Comparison of ENCODE assay signal across 21 cellular contexts in the genomic region with DNA sequence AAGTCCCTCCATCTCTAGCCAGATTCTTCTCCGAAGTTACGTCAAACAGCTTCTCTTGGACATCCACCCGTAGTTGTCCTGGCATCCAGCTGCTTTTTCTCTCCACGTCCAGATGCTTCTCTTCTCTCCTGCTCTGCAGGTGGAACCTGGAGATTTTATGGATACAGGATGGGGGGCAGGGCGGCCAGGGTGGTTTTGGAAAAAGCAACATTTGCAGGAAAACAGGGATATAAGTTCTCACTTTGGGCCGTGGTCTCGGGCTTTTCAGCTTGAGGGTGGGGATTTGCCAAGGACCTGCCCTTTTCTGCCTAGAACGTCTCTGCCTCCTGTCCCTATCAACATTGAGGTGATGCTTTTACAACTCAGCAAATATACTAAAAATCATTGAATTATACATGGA.
"Had no signal": no experiment of that assay in that cellular context is flagged by ENCODE, and none has a peak within 500 bp of the region (broad histone marks: within the 10 kb centered on the region; RNA-seq: fewer than 3 reads in every experiment).

No MANE protein-coding gene starts in this region.

- DNase-seq: activated CD4-positive, alpha-beta T cell treated with anti-CD3 and anti-CD28 coated beads for 48 hours; activated CD4-positive, CD25-positive, alpha-beta regulatory T cell; activated CD8-positive, alpha-beta T cell treated with anti-CD3 and anti-CD28 coated beads, Interleukin-2, amount 10 ng/mL, durations not matched to agents 7 days and 5 days; activated naive CD4-positive, alpha-beta T cell treated with Interleukin-2 at 50 U/mL for 16 hours; activated naive CD8-positive, alpha-beta T cell treated with anti-CD3 and anti-CD28 coated beads, Interleukin-2, amount 10 ng/mL, durations not matched to agents 7 days and 5 days; activated T-cell treated with anti-CD3 and anti-CD28 coated beads, Interleukin-2, amount 50 U/mL, for 24 hours; left colon; lower lobe of right lung; stimulated activated CD4-positive, alpha-beta T cell treated with anti-CD3 and anti-CD28 coated beads, Interleukin-12 subunit alpha, Interleukin-12 subunit beta, amount 100 ng/mL, for 4 hours; stimulated activated CD4-positive, alpha-beta T cell treated with anti-CD3 and anti-CD28 coated beads, Interleukin-1b, Interleukin-23, amount 100 ng/mL, for 48 hours; stimulated activated naive CD8-positive, alpha-beta T cell treated with anti-CD3 and anti-CD28 coated beads, Interleukin-15, Interleukin-2, amounts not matched to agents 100 U/mL and 50 U/mL, for 24 hours; T-cell; T-helper 9 cell; transverse colon had no signal

- H3K36me3 Mint-ChIP-seq: activated naive CD8-positive, alpha-beta T cell treated with anti-CD3 and anti-CD28 coated beads, Interleukin-2, amount 10 ng/mL, durations not matched to agents 7 days and 5 days; brain; natural killer cell treated with Interleukin-12 subunit alpha and Interleukin-12 subunit beta and Interleukin-15 and Interleukin-18, amount 100 ng/mL, for 72 hours; T-cell had no signal

- H3K27ac Mint-ChIP-seq: activated CD8-positive, alpha-beta T cell treated with anti-CD3 and anti-CD28 coated beads, Interleukin-2, amount 10 ng/mL, durations not matched to agents 7 days and 5 days; activated naive CD8-positive, alpha-beta T cell treated with anti-CD3 and anti-CD28 coated beads, Interleukin-2, amount 10 ng/mL, durations not matched to agents 7 days and 5 days; activated T-cell treated with anti-CD3 and anti-CD28 coated beads, Interleukin-2, amount 50 U/mL, for 24 hours; activated T-helper 2 cell treated with anti-CD3 and anti-CD28 coated beads, Interferon-gamma antibody, Interleukin-2, Interleukin-4, amounts not matched to agents 10 μg/mL and 5 μg/mL and 100 μg/mL, durations not matched to agents 14 hours and 24 hours and 36 hours; natural killer cell treated with Interleukin-12 subunit alpha and Interleukin-12 subunit beta and Interleukin-15 and Interleukin-18, amount 100 ng/mL, for 72 hours; progenitor cell of endocrine pancreas; T-cell had no signal

- H3K36me3 ChIP-seq: gastroesophageal sphincter, lower lobe of right lung, right atrium auricular region, transverse colon, vagina had no signal

- H3K4me1 ChIP-seq: gastroesophageal sphincter, lower lobe of right lung, right atrium auricular region, transverse colon, vagina had no signal

- H3K27me3 ChIP-seq: gastroesophageal sphincter, right atrium auricular region, transverse colon, vagina had no signal

- H3K4me3 Mint-ChIP-seq: activated CD8-positive, alpha-beta T cell treated with anti-CD3 and anti-CD28 coated beads, Interleukin-2, amount 10 ng/mL, durations not matched to agents 7 days and 5 days; activated naive CD8-positive, alpha-beta T cell treated with anti-CD3 and anti-CD28 coated beads, Interleukin-2, amount 10 ng/mL, durations not matched to agents 7 days and 5 days; activated T-cell treated with anti-CD3 and anti-CD28 coated beads, Interleukin-2, amount 50 U/mL, for 24 hours; natural killer cell treated with Interleukin-12 subunit alpha and Interleukin-12 subunit beta and Interleukin-15 and Interleukin-18, amount 100 ng/mL, for 72 hours; T-cell had no signal

- H3K4me1 Mint-ChIP-seq: activated naive CD8-positive, alpha-beta T cell treated with anti-CD3 and anti-CD28 coated beads, Interleukin-2, amount 10 ng/mL, durations not matched to agents 7 days and 5 days; T-cell had no signal

- H3K27ac ChIP-seq: gastroesophageal sphincter, lower lobe of right lung, right atrium auricular region, transverse colon, vagina had no signal

- H3K9me3 ChIP-seq: lower lobe of right lung, right atrium auricular region, transverse colon, vagina had no signal

- ATAC-seq: activated CD8-positive, alpha-beta T cell treated with anti-CD3 and anti-CD28 coated beads, Interleukin-2, amount 10 ng/mL, durations not matched to agents 7 days and 5 days; gastroesophageal sphincter; left colon; lower lobe of right lung; natural killer cell treated with Interleukin-12 subunit alpha and Interleukin-12 subunit beta and Interleukin-15 and Interleukin-18, amount 100 ng/mL, for 72 hours; stimulated activated naive CD8-positive, alpha-beta T cell treated with anti-CD3 and anti-CD28 coated beads, Interleukin-15, Interleukin-2, amounts not matched to agents 100 U/mL and 50 U/mL, for 24 hours; T-cell had no signal

- H3K4me3 ChIP-seq: gastroesophageal sphincter, lower lobe of right lung, right atrium auricular region, transverse colon, vagina had no signal

- H3K27me3 Mint-ChIP-seq: activated naive CD8-positive, alpha-beta T cell treated with anti-CD3 and anti-CD28 coated beads, Interleukin-2, amount 10 ng/mL, durations not matched to agents 7 days and 5 days; activated T-cell treated with anti-CD3 and anti-CD28 coated beads, Interleukin-2, amount 50 U/mL, for 24 hours; natural killer cell treated with Interleukin-12 subunit alpha and Interleukin-12 subunit beta and Interleukin-15 and Interleukin-18, amount 100 ng/mL, for 72 hours; T-cell had no signal
